ENCODE assay signal across 8 cellular contexts in the genomic region with DNA sequence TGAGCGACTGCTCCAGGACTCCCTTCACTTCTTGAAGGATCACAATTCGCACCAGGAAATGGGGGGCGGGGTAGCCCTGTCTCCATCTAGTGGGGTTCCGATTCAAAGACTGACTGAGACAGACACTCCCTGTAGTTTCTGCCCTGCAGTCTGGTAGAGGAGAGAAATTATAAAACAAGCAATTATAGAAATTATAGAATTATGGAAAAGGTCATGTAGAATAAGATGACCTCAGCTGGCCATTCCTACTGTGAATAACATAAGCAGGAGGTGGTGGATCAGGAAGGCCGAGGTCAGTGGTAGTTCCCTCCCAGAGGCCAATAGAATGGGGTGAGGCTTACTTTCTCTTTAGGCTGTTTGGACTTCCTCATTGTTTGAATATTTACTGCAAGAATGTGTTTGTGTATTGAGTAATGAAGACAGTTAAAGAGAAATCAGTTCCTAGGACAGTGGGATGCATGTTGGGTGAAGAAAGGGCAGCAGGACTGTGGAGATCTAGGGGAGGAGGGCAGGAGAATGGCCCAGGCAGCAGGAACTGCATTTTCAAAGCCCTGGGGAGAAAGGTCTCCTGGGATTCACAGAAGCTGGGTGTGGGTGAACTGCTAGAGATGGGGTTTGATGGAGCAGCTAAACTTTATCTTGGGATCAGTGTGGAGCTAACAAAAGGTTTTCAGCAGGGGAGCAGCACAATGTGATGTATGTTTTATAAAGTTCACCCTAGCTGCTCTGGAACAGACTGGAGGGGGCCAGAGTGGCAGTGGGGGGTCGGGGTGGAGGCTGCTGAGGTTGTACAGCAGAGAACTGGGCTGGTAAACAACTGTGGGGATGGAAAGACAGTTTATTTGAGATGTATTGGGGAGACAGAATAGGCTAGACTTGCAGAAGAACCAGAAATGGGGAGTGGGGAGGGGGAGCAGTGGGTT. TPM values are rescaled to one million over a fixed set of nuclear protein-coding genes. Genes with fewer than 3 reads are reported as not detected.
DNase-seq lines count a peak whose midpoint lies in the region; ATAC-seq and TF ChIP-seq lines count a peak whose summit lies in the region.

No MANE protein-coding gene starts in this region.

- ATAC-seq in Panc1 = peak; percentile 36

- H3K9me3 ChIP-seq in Panc1 (ENCODE audit: control insufficient read depth, insufficient read depth, low read depth, low read length) (peaks cover 5% of the 10 kb centered on the region; the same call in 1 of the 2 replicates), muscle layer of duodenum (ENCODE audit: control insufficient read depth in 1 of 2, low read length in 2 of 2) (peaks cover 0 to 14% of the 10 kb centered on the region in 2 donors)

- H3K4me1 ChIP-seq in Panc1 (ENCODE audit: control insufficient read depth, insufficient read depth, low read length) (peaks cover 13% of the 10 kb centered on the region), muscle layer of duodenum (ENCODE audit: control insufficient read depth in 1 of 2, insufficient read depth in 2 of 2, low read length in 2 of 2) (peaks cover 8 to 18% of the 10 kb centered on the region in 2 donors)

- no peak for DNase-seq in activated CD4-positive, alpha-beta T cell treated with anti-CD3 and anti-CD28 coated beads, Interleukin-2, amount 10 ng/mL, durations not matched to agents 7 days and 5 days
- no peak for DNase-seq in activated CD4-positive, alpha-beta T cell treated with anti-CD3 and anti-CD28 coated beads, Interleukin-2, amount 50 U/mL, for 4 hours
- no peak for DNase-seq in Panc1 (ENCODE audit: low read depth, low spot score)
- DNase-seq in dermis microvascular lymphatic vessel endothelial cell (ENCODE audit: low read depth in 2 of 2) = peak; percentile 45 to 48
- DNase-seq in effector CD4-positive, alpha-beta T cell = no peak
- DNase-seq in DMS153 (lab: John Stamatoyannopoulos, UW) = no peak
- DNase-seq in NCI-H1417 (lab: John Stamatoyannopoulos, UW) = no peak

- H3K4me3 ChIP-seq in Panc1 (ENCODE audit: low read depth in 2 of 2, low read length in 2 of 2) = peak overlapping the region; percentile 2 to 83; a peak in 3 of 4 replicates
- H3K4me3 ChIP-seq in muscle layer of duodenum (ENCODE audit: low read depth in 1 of 2, low read length in 2 of 2) = peak overlapping the region in 1 of 2 donors; percentile 1

- H3K36me3 ChIP-seq in Panc1 (ENCODE audit: control insufficient read depth, insufficient read depth, low read length) (no peaks in the 10 kb centered on the region), muscle layer of duodenum (ENCODE audit: control insufficient read depth in 1 of 2, insufficient read depth in 2 of 2, low read length in 2 of 2) (peaks cover 0 to 7% of the 10 kb centered on the region in 2 donors)

- peak overlapping the region; percentile 94 for H3K27ac Mint-ChIP-seq in activated CD4-positive, alpha-beta T cell treated with anti-CD3 and anti-CD28 coated beads, Interleukin-2, amount 10 ng/mL, durations not matched to agents 7 days and 5 days

- in situ Hi-C loops in Panc1 (cut with HindIII; ENCODE audit: low pct_unique_long_range_greater_than_20kb, low sequenced_read_pairs) = no loop called here

- TSS peak; percentile 67 for BruUV-seq in Panc1 (replicated peaks; lab: Mats Ljungman, UMichigan)

- peaks cover 22% of the 10 kb centered on the region for H3K36me3 Mint-ChIP-seq in activated CD4-positive, alpha-beta T cell treated with anti-CD3 and anti-CD28 coated beads, Interleukin-2, amount 10 ng/mL, durations not matched to agents 7 days and 5 days (ENCODE audit: low read depth)

- peaks cover 16% of the 10 kb centered on the region for H3K9me3 Mint-ChIP-seq in activated CD4-positive, alpha-beta T cell treated with anti-CD3 and anti-CD28 coated beads, Interleukin-2, amount 10 ng/mL, durations not matched to agents 7 days and 5 days

- peaks cover 30% of the 10 kb centered on the region for H3K4me1 Mint-ChIP-seq in activated CD4-positive, alpha-beta T cell treated with anti-CD3 and anti-CD28 coated beads, Interleukin-2, amount 10 ng/mL, durations not matched to agents 7 days and 5 days

- H3K27me3 Mint-ChIP-seq in activated CD4-positive, alpha-beta T cell treated with anti-CD3 and anti-CD28 coated beads, Interleukin-2, amount 10 ng/mL, durations not matched to agents 7 days and 5 days = no peaks in the 10 kb centered on the region

- H3K27me3 ChIP-seq in Panc1 (ENCODE audit: control insufficient read depth, insufficient read depth, low read length) = no peaks in the 10 kb centered on the region
- H3K27me3 ChIP-seq in muscle layer of duodenum (ENCODE audit: low read depth, low read length) = no peaks in the 10 kb centered on the region

- peak overlapping the region; percentile 52 for H3K4me3 Mint-ChIP-seq in activated CD4-positive, alpha-beta T cell treated with anti-CD3 and anti-CD28 coated beads, Interleukin-2, amount 10 ng/mL, durations not matched to agents 7 days and 5 days

- POLR2A ChIA-PET in activated CD4-positive, alpha-beta T cell treated with anti-CD3 and anti-CD28 coated beads, Interleukin-2, amount 10 ng/mL, durations not matched to agents 7 days and 5 days (lab: Charles Lee) = no interaction called here
- POLR2A ChIA-PET in Panc1 (lab: Charles Lee) = interaction anchor here (0.6 to 1.0 kb wide), 2 partner anchors 8 kb away, joined by 4 to 5 read pairs; no protein-coding TSS in a partner anchor

- TF ChIP-seq CTCF in Panc1 (IDR thresholded peaks at IDR 0.05) = no peak

- peak overlapping the region; percentile 90 for H3K27ac ChIP-seq in Panc1 (ENCODE audit: low read length)
- peak overlapping the region; percentile 59 for H3K27ac ChIP-seq in muscle layer of duodenum (ENCODE audit: low read length)

- intact Hi-C loops in Panc1 (cut with micrococcal nuclease; ENCODE audit: unreplicated experiment) = no loop called here

- CTCF ChIA-PET in activated CD4-positive, alpha-beta T cell treated with anti-CD3 and anti-CD28 coated beads, Interleukin-2, amount 10 ng/mL, durations not matched to agents 7 days and 5 days (lab: Charles Lee) = interaction anchor here (0.7 to 3.2 kb wide), 2 partner anchors 36 to 66 kb away, joined by 4 to 10 read pairs; no protein-coding TSS in a partner anchor
- CTCF ChIA-PET in Panc1 (lab: Charles Lee) = no interaction called here

RNA-seq across cellular contexts. Expression of gene ZNF341, which starts 2.1 kb away (rescaled TPM):
- total RNA-seq in activated CD4-positive, alpha-beta T cell treated with anti-CD3 and anti-CD28 coated beads, Interleukin-2, amount 10 ng/mL, durations not matched to agents 7 days and 5 days = 1 to 10 TPM; 5.5 to 5.8 TPM
- total RNA-seq in Panc1 (2021; ENCODE audit: unreplicated experiment) (7.7 TPM), dermis microvascular lymphatic vessel endothelial cell (0.77 and 1.4 TPM in 2 replicates)
- 7.7 TPM for polyA plus RNA-seq in Panc1 (2012; ENCODE audit: insufficient read length)

RNA-seq across cellular contexts. Expression of gene PXMP4, which starts 13.8 kb away (rescaled TPM):
- 10 to 100 TPM; 19.1 to 21.8 TPM for total RNA-seq in activated CD4-positive, alpha-beta T cell treated with anti-CD3 and anti-CD28 coated beads, Interleukin-2, amount 10 ng/mL, durations not matched to agents 7 days and 5 days
- total RNA-seq in Panc1 (2021; ENCODE audit: unreplicated experiment) (12.0 TPM), dermis microvascular lymphatic vessel endothelial cell (4.2 and 6.3 TPM in 2 replicates)
- 11.5 TPM for polyA plus RNA-seq in Panc1 (2012; ENCODE audit: insufficient read length)

RNA-seq across cellular contexts. Expression of gene E2F1, which starts 47.7 kb away (rescaled TPM):
- total RNA-seq in activated CD4-positive, alpha-beta T cell treated with anti-CD3 and anti-CD28 coated beads, Interleukin-2, amount 10 ng/mL, durations not matched to agents 7 days and 5 days = 10 to 100 TPM; 64.9 to 69.8 TPM
- 64.2 TPM for total RNA-seq in Panc1 (2021; ENCODE audit: unreplicated experiment)
- polyA plus RNA-seq in Panc1 (2012; ENCODE audit: insufficient read length) = 35.8 TPM
- total RNA-seq in dermis microvascular lymphatic vessel endothelial cell = 6.3 and 7.6 TPM in 2 replicates

RNA-seq across cellular contexts. Expression of gene NECAB3, which starts 59.7 kb away (rescaled TPM):
- total RNA-seq in activated CD4-positive, alpha-beta T cell treated with anti-CD3 and anti-CD28 coated beads, Interleukin-2, amount 10 ng/mL, durations not matched to agents 7 days and 5 days = 10 to 100 TPM; 48.2 to 54.3 TPM
- total RNA-seq in Panc1 (2021; ENCODE audit: unreplicated experiment) = 46.4 TPM
- polyA plus RNA-seq in Panc1 (2012; ENCODE audit: insufficient read length) = 46.9 TPM
- 6.9 and 10.9 TPM in 2 replicates for total RNA-seq in dermis microvascular lymphatic vessel endothelial cell

Comparison
In these comparisons a context has a peak if more than half of its experiments do, and no peak if none do; other contexts are left out.
1. DNase-seq: peak in dermis microvascular lymphatic vessel endothelial cell (2 of 2); none in activated CD4-positive, alpha-beta T cell treated with anti-CD3 and anti-CD28 coated beads, Interleukin-2, amount 10 ng/mL, durations not matched to agents 7 days and 5 days (single experiment), activated CD4-positive, alpha-beta T cell treated with anti-CD3 and anti-CD28 coated beads, Interleukin-2, amount 50 U/mL, for 4 hours (0 of 2), Panc1 (single experiment), effector CD4-positive, alpha-beta T cell (single experiment), DMS153 (single experiment) and NCI-H1417 (0 of 3).